Comparison of ENCODE assay signal across 8 cellular contexts in the genomic region with DNA sequence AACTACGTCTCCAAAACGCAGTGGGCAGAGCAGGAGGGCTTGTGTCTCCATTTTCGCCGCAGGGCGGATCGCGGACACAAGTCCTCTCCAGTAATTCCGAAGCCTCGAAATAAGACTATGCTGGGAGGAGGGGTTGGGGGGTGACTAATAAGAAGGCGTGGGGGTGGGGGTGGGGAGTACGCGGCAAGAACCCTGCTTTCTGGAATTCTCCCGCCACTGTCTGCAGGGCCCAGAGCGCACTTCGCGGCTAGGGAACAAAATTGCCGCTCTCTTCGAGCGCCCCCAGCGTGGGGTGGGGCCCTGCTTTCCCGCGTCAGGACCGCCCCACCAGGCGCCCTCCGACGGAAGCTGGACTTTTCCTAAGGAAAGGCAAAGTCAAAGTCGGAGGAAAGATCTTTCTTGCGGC. TPM values are rescaled to one million over a fixed set of nuclear protein-coding genes. Genes with fewer than 3 reads are reported as not detected.
DNase-seq lines count a peak whose midpoint lies in the region; ATAC-seq, FAIRE-seq and TF ChIP-seq lines count a peak whose summit lies in the region.

No MANE protein-coding gene starts in this region.

- H3K4me3 Mint-ChIP-seq in GM23338 (peak overlapping the region; percentile 67; the same call in 2 of the 3 replicates), immature natural killer cell (peak overlapping the region; percentile 71 to 87 (median 80))

- no peaks in the 10 kb centered on the region for H3K9me3 ChIP-seq in smooth muscle cell (replicated peaks; ENCODE audit: low read depth)
- H3K9me3 ChIP-seq in prostate gland: no peaks in the 10 kb centered on the region

- H3K4me2 ChIP-seq in GM23338 (peak overlapping the region; percentile 76), smooth muscle cell (peak overlapping the region; percentile 81)

- WGBS in smooth muscle cell (ENCODE audit: low lambda C conversion rate): 27% methylated on average over 28 of the region's 28 CpGs
- 4% methylated on average over 28 of the region's 28 CpGs for WGBS in prostate gland

- in situ Hi-C loops in astrocyte of the cerebellum (cut with HindIII; ENCODE audit: low sequenced_read_pairs): loop anchor here (25.0 kb wide), 1 partner anchor 867 kb away; no protein-coding TSS in a partner anchor

- H3K27ac ChIP-seq in GM23338 (ENCODE audit: low read depth): no peak overlapping the region
- no peak overlapping the region for H3K27ac ChIP-seq in smooth muscle cell (ENCODE audit: low read depth)
- no peak overlapping the region for H3K27ac ChIP-seq in prostate gland

- H3K36me3 ChIP-seq in GM23338 (ENCODE audit: insufficient read depth) (no peaks in the 10 kb centered on the region), smooth muscle cell (ENCODE audit: low read depth) (no peaks in the 10 kb centered on the region), prostate gland (no peaks in the 10 kb centered on the region)

- H3K4me1 Mint-ChIP-seq in GM23338 (peaks cover 20% of the 10 kb centered on the region), immature natural killer cell (peaks cover 41 to 42% of the 10 kb centered on the region in 2 donors)

- H3K79me2 ChIP-seq in GM23338 (replicated peaks; ENCODE audit: insufficient read depth) (no peaks in the 10 kb centered on the region), smooth muscle cell (ENCODE audit: low read depth) (no peaks in the 10 kb centered on the region)

- FAIRE-seq in H54 (lab: Jason Lieb, UNC): no peak

- H4K20me1 ChIP-seq in GM23338 (replicated peaks; ENCODE audit: insufficient read depth): peaks cover 4% of the 10 kb centered on the region
- no peaks in the 10 kb centered on the region for H4K20me1 ChIP-seq in smooth muscle cell (ENCODE audit: low read depth)

- TF ChIP-seq CTCF in GM23338 (conservative IDR thresholded peaks at IDR 0.05; ENCODE audit: low read depth in 2 of 2) (0 out of 4 replicates have a peak, but pooled peaks of 1 of the 2 experiments have one; percentile 2), astrocyte of the cerebellum (IDR thresholded peaks at IDR 0.05; ENCODE audit: low read depth, low read length, missing control alignments) (no peak), smooth muscle cell (IDR thresholded peaks at IDR 0.05; ENCODE audit: borderline replicate concordance, insufficient read depth, poor library complexity, severe bottlenecking) (no peak), prostate gland (IDR thresholded peaks at IDR 0.05) (no peak)

- peak overlapping the region; percentile 48 for H3K4me3 ChIP-seq in GM23338
- peak overlapping the region; percentile 36 for H3K4me3 ChIP-seq in astrocyte of the cerebellum (ENCODE audit: low read depth, low read length)
- peak overlapping the region; percentile 37 for H3K4me3 ChIP-seq in smooth muscle cell
- H3K4me3 ChIP-seq in prostate gland: peak overlapping the region in 1 of 2 donors; percentile 17

- H3K27ac Mint-ChIP-seq in GM23338 (no peak overlapping the region), immature natural killer cell (no peak overlapping the region)

- ATAC-seq in GM23338 (peak; percentile 41), HG03520 (IDR thresholded peaks at IDR 0.05; ENCODE audit: unreplicated experiment) (no peak)

- H2AFZ ChIP-seq in GM23338 (peak overlapping the region; percentile 91), smooth muscle cell (ENCODE audit: low read depth) (no peak overlapping the region)

- no peak overlapping the region for H3K9ac ChIP-seq in smooth muscle cell (ENCODE audit: low read depth)

- H3F3A ChIP-seq in GM23338 (replicated peaks; ENCODE audit: low read depth): peaks cover 21% of the 10 kb centered on the region
- no peaks in the 10 kb centered on the region for H3F3A ChIP-seq in smooth muscle cell (ENCODE audit: low read depth)

- intact Hi-C loops in prostate gland (cut with DNase I): no loop called here

- H3K9me2 ChIP-seq in GM23338 (ENCODE audit: insufficient read depth): no peaks in the 10 kb centered on the region

- peak; percentile 75 for DNase-seq in GM23338 (ENCODE audit: low spot score)
- DNase-seq in astrocyte of the cerebellum (ENCODE audit: low read depth): no peak
- DNase-seq in immature natural killer cell: no peak
- DNase-seq in smooth muscle cell (lab: John Stamatoyannopoulos, UW; ENCODE audit: unreplicated experiment): no peak
- no peak for DNase-seq in NCI-H1105 (lab: John Stamatoyannopoulos, UW)
- no peak for DNase-seq in H54 (ENCODE audit: insufficient read length, low spot score)
- DNase-seq in prostate gland (ENCODE audit: low spot score): no peak

- H3K9me3 Mint-ChIP-seq in GM23338 (peaks cover 16% of the 10 kb centered on the region), immature natural killer cell (peaks cover 0 to 1% (median 0%) of the 10 kb centered on the region in 6 donors)

- H3K27me3 ChIP-seq in GM23338 (ENCODE audit: insufficient read depth): peaks cover 91% of the 10 kb centered on the region
- H3K27me3 ChIP-seq in smooth muscle cell (ENCODE audit: low read depth): peaks cover 62% of the 10 kb centered on the region
- H3K27me3 ChIP-seq in prostate gland (replicated peaks; ENCODE audit: insufficient read depth): peaks cover 2% of the 10 kb centered on the region

- peaks cover 61% of the 10 kb centered on the region for H3K27me3 Mint-ChIP-seq in GM23338 (ENCODE audit: insufficient read depth, low read depth, poor library complexity)
- peaks cover 48 to 62% (median 54%) of the 10 kb centered on the region in 3 donors for H3K27me3 Mint-ChIP-seq in immature natural killer cell (ENCODE audit: low read depth in 3 of 3)

- H3K36me3 Mint-ChIP-seq in GM23338 (ENCODE audit: low read depth): peaks cover 7% of the 10 kb centered on the region
- peaks cover 2 to 4% (median 3%) of the 10 kb centered on the region in 3 donors for H3K36me3 Mint-ChIP-seq in immature natural killer cell

- H3K4me1 ChIP-seq in GM23338 (ENCODE audit: insufficient read depth): peaks cover 35% of the 10 kb centered on the region
- H3K4me1 ChIP-seq in smooth muscle cell (ENCODE audit: low read depth): peaks cover 9% of the 10 kb centered on the region
- no peaks in the 10 kb centered on the region for H3K4me1 ChIP-seq in prostate gland (replicated peaks)

- no peak for TF ChIP-seq POLR2A in H54 (IDR thresholded peaks at IDR 0.05; ENCODE audit: low read depth, low read length)
- TF ChIP-seq POLR2A in prostate gland (IDR thresholded peaks at IDR 0.05): no peak

TF ChIP-seq in GM23338, 12 proteins besides CTCF, POLR2A, EP300 and RAD21:
- TF ChIP-seq EZH2 (IDR thresholded peaks at IDR 0.05; ENCODE audit: low read depth, unreplicated experiment): peak; percentile 11
- no peak for TF ChIP-seq ZNF331 (CRISPR knock-in tag; IDR thresholded peaks at IDR 0.05; ENCODE audit: low read depth)
- TF ChIP-seq STAT1 (IDR thresholded peaks at IDR 0.05; ENCODE audit: unreplicated experiment): no peak
- TF ChIP-seq, protein P1, sequence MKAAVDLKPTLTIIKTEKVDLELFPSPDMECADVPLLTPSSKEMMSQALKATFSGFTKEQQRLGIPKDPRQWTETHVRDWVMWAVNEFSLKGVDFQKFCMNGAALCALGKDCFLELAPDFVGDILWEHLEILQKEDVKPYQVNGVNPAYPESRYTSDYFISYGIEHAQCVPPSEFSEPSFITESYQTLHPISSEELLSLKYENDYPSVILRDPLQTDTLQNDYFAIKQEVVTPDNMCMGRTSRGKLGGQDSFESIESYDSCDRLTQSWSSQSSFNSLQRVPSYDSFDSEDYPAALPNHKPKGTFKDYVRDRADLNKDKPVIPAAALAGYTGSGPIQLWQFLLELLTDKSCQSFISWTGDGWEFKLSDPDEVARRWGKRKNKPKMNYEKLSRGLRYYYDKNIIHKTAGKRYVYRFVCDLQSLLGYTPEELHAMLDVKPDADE (IDR thresholded peaks at IDR 0.05): no peak

RNA-seq across cellular contexts. Expression of a gene that starts 12.0 kb away (rescaled TPM):
- 0.49 and 0.85 TPM in 2 replicates for total RNA-seq in GM23338 (2014; rRNA removed; shearing (Covaris generic))
- polyA plus RNA-seq in GM23338 (2016; fragmentation: Nextera tagmentation; extraction: Ambion mirVana) (0.56 and 0.71 TPM in 2 replicates), immature natural killer cell (10 to 100 TPM; 21.0 to 46.7 (median 21.7) TPM), smooth muscle cell (14.1 and 14.5 TPM in 2 replicates)
- total RNA-seq in smooth muscle cell (6.7 and 12.3 TPM in 2 replicates), prostate gland (1 to 10 TPM; 2.3 to 4.5 TPM)
